ENCODE assay signal across 29 cellular contexts in the genomic region with DNA sequence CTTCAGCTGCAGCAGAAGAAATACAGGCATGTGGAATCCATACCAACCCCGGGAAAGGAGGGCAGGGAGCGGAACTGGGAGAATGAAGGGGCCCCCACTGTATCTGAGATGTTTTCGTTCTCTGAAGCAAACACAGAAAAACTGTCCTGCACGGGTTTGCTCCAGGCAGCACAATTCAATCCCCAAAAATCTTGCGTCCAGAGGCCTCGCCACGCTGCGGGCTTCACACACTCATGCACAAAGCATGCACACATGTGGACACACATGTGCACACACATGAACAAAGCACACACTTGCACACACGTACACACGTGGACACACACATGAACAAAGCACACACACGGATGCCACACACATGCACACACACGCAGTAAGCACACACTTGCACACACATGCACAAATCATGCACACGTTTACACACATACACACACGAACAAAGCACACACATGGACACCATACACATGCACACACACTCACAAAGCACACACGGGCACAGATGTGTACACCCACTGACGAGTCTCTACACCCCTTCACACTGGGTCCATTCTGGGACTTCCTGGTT.
"Had no signal": no experiment of that assay in that cellular context is flagged by ENCODE, and none has a peak within 500 bp of the region (broad histone marks: within the 10 kb centered on the region; RNA-seq: fewer than 3 reads in every experiment).

No MANE protein-coding gene starts in this region.

- H3K4me1 ChIP-seq: ascending aorta, foreskin keratinocyte, left ventricle myocardium inferior, pancreas, psoas muscle, tibial artery had no signal

- H3K4me3 ChIP-seq: ascending aorta, heart left ventricle, left ventricle myocardium inferior, mucosa of descending colon, pancreas, psoas muscle, smooth muscle cell, stomach, tibial artery had no signal

- H3K4me3 Mint-ChIP-seq: activated CD4-positive, alpha-beta memory T cell treated with anti-CD3 and anti-CD28 coated beads, Interleukin-2, amount 10 ng/mL, durations not matched to agents 7 days and 5 days; activated CD4-positive, alpha-beta T cell treated with anti-CD3 and anti-CD28 coated beads, Interleukin-2, amount 10 ng/mL, durations not matched to agents 7 days and 5 days; activated naive CD4-positive, alpha-beta T cell treated with anti-CD3 and anti-CD28 coated beads, Interleukin-2, amount 10 ng/mL, durations not matched to agents 7 days and 5 days; activated naive CD8-positive, alpha-beta T cell treated with anti-CD3 and anti-CD28 coated beads, Interleukin-2, amount 10 ng/mL, durations not matched to agents 7 days and 5 days; activated T-cell treated with anti-CD3 and anti-CD28 coated beads, Interleukin-2, amount 50 U/mL, for 24 hours; brain; dendritic cell treated with granulocyte-macrophage colony-stimulating factor and Interleukin-4, amounts not matched to agents 40 ng/mL and 50 ng/mL, for 4 days; endodermal cell; natural killer cell treated with Interleukin-12 subunit alpha and Interleukin-12 subunit beta and Interleukin-15 and Interleukin-18, amount 100 ng/mL, for 72 hours; stimulated activated naive B cell treated with anti-CD40 and anti-IgM and Interleukin-4, amounts not matched to agents 10 μg/mL and 1 μg/mL and 100 μg/mL, for 72 hours had no signal

- H3K27me3 Mint-ChIP-seq: stimulated activated naive B cell treated with anti-CD40 and anti-IgM and Interleukin-4, amounts not matched to agents 10 μg/mL and 1 μg/mL and 100 μg/mL, for 72 hours had no signal

- H3K27ac Mint-ChIP-seq: activated CD4-positive, alpha-beta memory T cell treated with anti-CD3 and anti-CD28 coated beads, Interleukin-2, amount 10 ng/mL, durations not matched to agents 7 days and 5 days; activated CD4-positive, alpha-beta T cell treated with anti-CD3 and anti-CD28 coated beads, Interleukin-2, amount 10 ng/mL, durations not matched to agents 7 days and 5 days; activated naive CD4-positive, alpha-beta T cell treated with anti-CD3 and anti-CD28 coated beads, Interleukin-2, amount 10 ng/mL, durations not matched to agents 7 days and 5 days; activated naive CD8-positive, alpha-beta T cell treated with anti-CD3 and anti-CD28 coated beads, Interleukin-2, amount 10 ng/mL, durations not matched to agents 7 days and 5 days; activated T-cell treated with anti-CD3 and anti-CD28 coated beads, Interleukin-2, amount 50 U/mL, for 24 hours; brain; dendritic cell treated with granulocyte-macrophage colony-stimulating factor and Interleukin-4, amounts not matched to agents 40 ng/mL and 50 ng/mL, for 4 days; endodermal cell; natural killer cell treated with Interleukin-12 subunit alpha and Interleukin-12 subunit beta and Interleukin-15 and Interleukin-18, amount 100 ng/mL, for 72 hours had no signal

- H3K9me3 ChIP-seq: ascending aorta, heart left ventricle, left ventricle myocardium inferior, mucosa of descending colon, neutrophil, pancreas, psoas muscle, stomach, tibial artery had no signal

- H3K36me3 Mint-ChIP-seq: activated naive CD4-positive, alpha-beta T cell treated with anti-CD3 and anti-CD28 coated beads, Interleukin-2, amount 10 ng/mL, durations not matched to agents 7 days and 5 days; brain had no signal

- H3K4me1 Mint-ChIP-seq: activated CD4-positive, alpha-beta memory T cell treated with anti-CD3 and anti-CD28 coated beads, Interleukin-2, amount 10 ng/mL, durations not matched to agents 7 days and 5 days; activated naive CD4-positive, alpha-beta T cell treated with anti-CD3 and anti-CD28 coated beads, Interleukin-2, amount 10 ng/mL, durations not matched to agents 7 days and 5 days; endodermal cell had no signal

- H3K27me3 ChIP-seq: ascending aorta, foreskin keratinocyte, pancreas had no signal

- ATAC-seq: esophagus mucosa; foreskin keratinocyte; heart left ventricle; mucosa of descending colon; natural killer cell treated with Interleukin-12 subunit alpha and Interleukin-12 subunit beta and Interleukin-15 and Interleukin-18, amount 100 ng/mL, for 72 hours; pancreas; psoas muscle; stimulated activated naive B cell treated with anti-CD40 and anti-IgM and Interleukin-4, amounts not matched to agents 10 μg/mL and 1 μg/mL and 100 μg/mL, for 72 hours had no signal

- DNase-seq: activated CD4-positive, alpha-beta memory T cell treated with anti-CD3 and anti-CD28 coated beads, Interleukin-2, amount 10 ng/mL, durations not matched to agents 7 days and 5 days; activated CD4-positive, alpha-beta T cell treated with anti-CD3 and anti-CD28 coated beads for 1 hour; activated CD4-positive, alpha-beta T cell treated with anti-CD3 and anti-CD28 coated beads, Interleukin-2, amount 10 ng/mL, durations not matched to agents 7 days and 5 days; activated CD8-positive, alpha-beta memory T cell treated with anti-CD3 and anti-CD28 coated beads, Interleukin-2, amount 50 U/mL, for 48 hours; activated gamma-delta T cell; activated naive CD4-positive, alpha-beta T cell treated with anti-CD3 and anti-CD28 coated beads, Interleukin-2, amount 10 ng/mL, durations not matched to agents 7 days and 5 days; activated naive CD8-positive, alpha-beta T cell treated with anti-CD3 and anti-CD28 coated beads, Interleukin-2, amount 10 ng/mL, durations not matched to agents 7 days and 5 days; activated T-cell treated with anti-CD3 and anti-CD28 coated beads, Interleukin-2, amount 50 U/mL, for 24 hours; endodermal cell; foreskin keratinocyte; heart left ventricle; left ventricle myocardium inferior; mucosa of descending colon; psoas muscle; stimulated activated CD4-positive, alpha-beta T cell treated with anti-CD3 and anti-CD28 coated beads, Interleukin-1b, Interleukin-23, amount 100 ng/mL, for 48 hours; stimulated activated CD4-positive, alpha-beta T cell treated with anti-CD3 and anti-CD28 coated beads, Interleukin-4, amount 100 ng/mL, for 4 hours; stimulated activated CD8-positive, alpha-beta memory T cell treated with anti-CD3 and anti-CD28 coated beads, Interleukin-4, amount 100 ng/mL, for 48 hours; stimulated activated naive B cell treated with anti-CD40 and anti-IgM and Interleukin-4, amounts not matched to agents 10 μg/mL and 1 μg/mL and 100 μg/mL, for 72 hours; stomach; T-helper 2 cell; tibial artery had no signal

- H3K4me2 ChIP-seq: smooth muscle cell had no signal

- H3K27ac ChIP-seq: ascending aorta, foreskin keratinocyte, heart left ventricle, left ventricle myocardium inferior, neutrophil, pancreas, psoas muscle, stomach, tibial artery had no signal

- FAIRE-seq: pancreas had no signal

- H3K36me3 ChIP-seq: ascending aorta, heart left ventricle, left ventricle myocardium inferior, neutrophil, pancreas, stomach, tibial artery had no signal

- H3K9me3 Mint-ChIP-seq: activated CD4-positive, alpha-beta memory T cell treated with anti-CD3 and anti-CD28 coated beads, Interleukin-2, amount 10 ng/mL, durations not matched to agents 7 days and 5 days; activated naive CD8-positive, alpha-beta T cell treated with anti-CD3 and anti-CD28 coated beads, Interleukin-2, amount 10 ng/mL, durations not matched to agents 7 days and 5 days; dendritic cell treated with granulocyte-macrophage colony-stimulating factor and Interleukin-4, amounts not matched to agents 40 ng/mL and 50 ng/mL, for 4 days; natural killer cell treated with Interleukin-12 subunit alpha and Interleukin-12 subunit beta and Interleukin-15 and Interleukin-18, amount 100 ng/mL, for 72 hours had no signal
